ENCODE assay signal across 1 cellular context in the genomic region with DNA sequence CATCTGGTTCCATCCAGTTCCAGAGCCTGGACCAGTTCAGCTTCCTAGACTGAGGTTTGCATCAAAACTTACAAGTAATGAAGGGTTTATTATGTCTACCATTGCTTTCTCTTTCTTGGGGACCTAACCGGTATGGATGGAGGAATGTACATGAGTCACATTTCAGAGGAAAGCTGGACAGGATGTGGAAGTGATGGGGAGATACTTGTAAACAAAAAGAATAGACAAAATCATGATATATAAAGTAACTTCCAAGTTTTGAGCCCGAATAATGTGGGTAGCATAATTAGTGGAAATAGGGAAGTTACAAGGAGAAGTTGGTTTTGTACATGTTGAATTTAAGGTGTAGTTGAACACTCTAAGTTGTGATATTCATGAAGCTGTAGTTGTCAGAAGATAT.
TF ChIP-seq lines count a peak whose summit lies in the region.

No MANE protein-coding gene starts in this region.

TF ChIP-seq in liver, 16 proteins besides CTCF, POLR2A, EP300 and RAD21 (continued from another document):
- TF ChIP-seq, protein P1, sequence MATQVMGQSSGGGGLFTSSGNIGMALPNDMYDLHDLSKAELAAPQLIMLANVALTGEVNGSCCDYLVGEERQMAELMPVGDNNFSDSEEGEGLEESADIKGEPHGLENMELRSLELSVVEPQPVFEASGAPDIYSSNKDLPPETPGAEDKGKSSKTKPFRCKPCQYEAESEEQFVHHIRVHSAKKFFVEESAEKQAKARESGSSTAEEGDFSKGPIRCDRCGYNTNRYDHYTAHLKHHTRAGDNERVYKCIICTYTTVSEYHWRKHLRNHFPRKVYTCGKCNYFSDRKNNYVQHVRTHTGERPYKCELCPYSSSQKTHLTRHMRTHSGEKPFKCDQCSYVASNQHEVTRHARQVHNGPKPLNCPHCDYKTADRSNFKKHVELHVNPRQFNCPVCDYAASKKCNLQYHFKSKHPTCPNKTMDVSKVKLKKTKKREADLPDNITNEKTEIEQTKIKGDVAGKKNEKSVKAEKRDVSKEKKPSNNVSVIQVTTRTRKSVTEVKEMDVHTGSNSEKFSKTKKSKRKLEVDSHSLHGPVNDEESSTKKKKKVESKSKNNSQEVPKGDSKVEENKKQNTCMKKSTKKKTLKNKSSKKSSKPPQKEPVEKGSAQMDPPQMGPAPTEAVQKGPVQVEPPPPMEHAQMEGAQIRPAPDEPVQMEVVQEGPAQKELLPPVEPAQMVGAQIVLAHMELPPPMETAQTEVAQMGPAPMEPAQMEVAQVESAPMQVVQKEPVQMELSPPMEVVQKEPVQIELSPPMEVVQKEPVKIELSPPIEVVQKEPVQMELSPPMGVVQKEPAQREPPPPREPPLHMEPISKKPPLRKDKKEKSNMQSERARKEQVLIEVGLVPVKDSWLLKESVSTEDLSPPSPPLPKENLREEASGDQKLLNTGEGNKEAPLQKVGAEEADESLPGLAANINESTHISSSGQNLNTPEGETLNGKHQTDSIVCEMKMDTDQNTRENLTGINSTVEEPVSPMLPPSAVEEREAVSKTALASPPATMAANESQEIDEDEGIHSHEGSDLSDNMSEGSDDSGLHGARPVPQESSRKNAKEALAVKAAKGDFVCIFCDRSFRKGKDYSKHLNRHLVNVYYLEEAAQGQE (IDR thresholded peaks at IDR 0.05): no peak
- TF ChIP-seq RXRA (IDR thresholded peaks at IDR 0.05) (no peak), EGR1 (IDR thresholded peaks at IDR 0.05; ENCODE audit: low read depth in 2 of 2) (no peak), FOXA2 (IDR thresholded peaks at IDR 0.05) (no peak), HNF4G (IDR thresholded peaks at IDR 0.05) (no peak), FOXA1 (IDR thresholded peaks at IDR 0.05) (no peak), NR2F2 (IDR thresholded peaks at IDR 0.05) (no peak), HNF4A (conservative IDR thresholded peaks at IDR 0.05) (no peak), GABPA (IDR thresholded peaks at IDR 0.05 in 1 of 2, conservative IDR thresholded peaks at IDR 0.05 in 1 of 2) (no peak), SP1 (IDR thresholded peaks at IDR 0.05) (no peak), TAF1 (conservative IDR thresholded peaks at IDR 0.05) (no peak)
- TF ChIP-seq, protein P2, sequence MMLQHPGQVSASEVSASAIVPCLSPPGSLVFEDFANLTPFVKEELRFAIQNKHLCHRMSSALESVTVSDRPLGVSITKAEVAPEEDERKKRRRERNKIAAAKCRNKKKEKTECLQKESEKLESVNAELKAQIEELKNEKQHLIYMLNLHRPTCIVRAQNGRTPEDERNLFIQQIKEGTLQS (IDR thresholded peaks at IDR 0.05): no peak
- TF ChIP-seq, protein P3, sequence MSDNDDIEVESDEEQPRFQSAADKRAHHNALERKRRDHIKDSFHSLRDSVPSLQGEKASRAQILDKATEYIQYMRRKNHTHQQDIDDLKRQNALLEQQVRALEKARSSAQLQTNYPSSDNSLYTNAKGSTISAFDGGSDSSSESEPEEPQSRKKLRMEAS (IDR thresholded peaks at IDR 0.05): no peak
- TF ChIP-seq, protein P4, sequence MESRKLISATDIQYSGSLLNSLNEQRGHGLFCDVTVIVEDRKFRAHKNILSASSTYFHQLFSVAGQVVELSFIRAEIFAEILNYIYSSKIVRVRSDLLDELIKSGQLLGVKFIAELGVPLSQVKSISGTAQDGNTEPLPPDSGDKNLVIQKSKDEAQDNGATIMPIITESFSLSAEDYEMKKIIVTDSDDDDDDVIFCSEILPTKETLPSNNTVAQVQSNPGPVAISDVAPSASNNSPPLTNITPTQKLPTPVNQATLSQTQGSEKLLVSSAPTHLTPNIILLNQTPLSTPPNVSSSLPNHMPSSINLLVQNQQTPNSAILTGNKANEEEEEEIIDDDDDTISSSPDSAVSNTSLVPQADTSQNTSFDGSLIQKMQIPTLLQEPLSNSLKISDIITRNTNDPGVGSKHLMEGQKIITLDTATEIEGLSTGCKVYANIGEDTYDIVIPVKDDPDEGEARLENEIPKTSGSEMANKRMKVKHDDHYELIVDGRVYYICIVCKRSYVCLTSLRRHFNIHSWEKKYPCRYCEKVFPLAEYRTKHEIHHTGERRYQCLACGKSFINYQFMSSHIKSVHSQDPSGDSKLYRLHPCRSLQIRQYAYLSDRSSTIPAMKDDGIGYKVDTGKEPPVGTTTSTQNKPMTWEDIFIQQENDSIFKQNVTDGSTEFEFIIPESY (IDR thresholded peaks at IDR 0.05): no peak
